Comparison of ENCODE assay signal across 8 cellular contexts in the genomic region with DNA sequence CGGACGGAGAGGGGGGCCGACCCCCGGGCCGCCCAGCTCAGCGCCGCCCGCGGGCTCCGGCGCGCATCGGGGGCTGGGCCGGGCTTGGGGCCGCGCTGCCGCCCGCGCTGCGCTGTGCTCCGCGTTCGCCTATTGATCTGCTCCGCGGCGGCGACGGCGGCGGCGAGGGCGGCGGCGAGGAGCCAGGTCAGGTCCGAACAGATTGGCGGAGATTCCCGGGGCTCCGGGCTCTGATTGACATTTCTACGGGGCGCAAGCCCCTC. TPM values are rescaled to one million over a fixed set of nuclear protein-coding genes. Genes with fewer than 3 reads are reported as not detected.
DNase-seq lines count a peak whose midpoint lies in the region; ATAC-seq and TF ChIP-seq lines count a peak whose summit lies in the region.

No MANE protein-coding gene starts in this region.

- H3K27me3 ChIP-seq in HUES64 (ENCODE audit: insufficient read depth, low read length) (peaks cover 86% of the 10 kb centered on the region), dorsolateral prefrontal cortex (peaks cover 10 to 100% (median 97%) of the 10 kb centered on the region in 45 donors), neural cell (ENCODE audit: insufficient read depth, low read depth, low read length) (peaks cover 99% of the 10 kb centered on the region)

- H3K4me3 ChIP-seq in HUES64 (ENCODE audit: low read length) (peak overlapping the region; percentile 66), dorsolateral prefrontal cortex (peak overlapping the region in 58 of 59 donors; percentile 17 to 72 (median 44)), neural cell (ENCODE audit: low read length) (peak overlapping the region; percentile 56)

- no peak overlapping the region for H2AFZ ChIP-seq in neural cell (ENCODE audit: low read depth, low read length)

- intact Hi-C loops in dorsolateral prefrontal cortex (cut with DNase I): loop anchor here in 1 of 2 donors (10.0 kb wide), 1 partner anchor 649 kb away; the partner anchor contains the start of gene IRX5

- H3K27ac ChIP-seq in HUES64 (ENCODE audit: low read depth, low read length) (no peak overlapping the region; the same call in 1 of the 2 replicates), dorsolateral prefrontal cortex (no peak overlapping the region), neural cell (ENCODE audit: low read length) (no peak overlapping the region)

- TF ChIP-seq EP300 in neural cell (conservative IDR thresholded peaks at IDR 0.05; ENCODE audit: poor library complexity, severe bottlenecking): no peak

- H3K4me1 ChIP-seq in HUES64 (ENCODE audit: insufficient read depth, low read length): peaks cover 16% of the 10 kb centered on the region; the same call in 1 of the 2 replicates

- H4K20me1 ChIP-seq in neural cell (ENCODE audit: insufficient read depth): no peaks in the 10 kb centered on the region

- H3K9ac ChIP-seq in HUES64 (ENCODE audit: low read depth, low read length) (0 out of 2 replicates have a peak overlapping the region, but pooled peaks have one; percentile 28), neural cell (ENCODE audit: low read length) (no peak overlapping the region)

- H3K4me2 ChIP-seq in neural cell (ENCODE audit: low read length): no peak overlapping the region

- no peak for ATAC-seq in HG02840 (IDR thresholded peaks at IDR 0.05; ENCODE audit: low FRiP score, unreplicated experiment)

- under 1% methylated on average over 40 of the region's 40 CpGs for WGBS in HUES64

- H3K36me3 ChIP-seq in HUES64 (ENCODE audit: insufficient read depth, low read length): no peaks in the 10 kb centered on the region
- no peaks in the 10 kb centered on the region for H3K36me3 ChIP-seq in neural cell (ENCODE audit: insufficient read depth, low read length)

- H3K9me3 ChIP-seq in HUES64 (ENCODE audit: insufficient read depth, low read depth, low read length) (no peaks in the 10 kb centered on the region), neural cell (ENCODE audit: low read length) (no peaks in the 10 kb centered on the region)

- in situ Hi-C loops in GM13977 (cut with MboI; ENCODE audit: low pct_unique_long_range_greater_than_20kb, low sequenced_read_pairs, unreplicated experiment): loop anchor here (25.0 kb wide), 2 partner anchors 651 to 724 kb away; partner anchors contain the start of gene IRX5

- no peaks in the 10 kb centered on the region for H3F3A ChIP-seq in neural cell (ENCODE audit: insufficient read depth, low read length, poor library complexity, severe bottlenecking)

- peak; percentile 88 for DNase-seq in AG08395 (ENCODE audit: low spot score)
- DNase-seq in dorsolateral prefrontal cortex: no peak
- DNase-seq in 8988T: no peak
- no peak for DNase-seq in stimulated activated CD4-positive, alpha-beta T cell treated with anti-CD3 and anti-CD28 coated beads, Interleukin-12 subunit alpha, Interleukin-12 subunit beta, amount 100 ng/mL, for 4 hours
- DNase-seq in GM13977 (ENCODE audit: low spot score): no peak

- H3K79me2 ChIP-seq in neural cell (replicated peaks; ENCODE audit: insufficient read depth, low read length): no peaks in the 10 kb centered on the region

- no peaks in the 10 kb centered on the region for H3K9me2 ChIP-seq in neural cell (ENCODE audit: insufficient read depth, low read length)

- peak; percentile 12 for TF ChIP-seq RAD21 in neural cell (conservative IDR thresholded peaks at IDR 0.05)

- TF ChIP-seq CTCF in dorsolateral prefrontal cortex (IDR thresholded peaks at IDR 0.05 in 54 of 56, conservative IDR thresholded peaks at IDR 0.05 in 2 of 56; ENCODE audit: low read depth in 1 of 56, partially characterized antibody in 56 of 56): no peak
- no peak for TF ChIP-seq CTCF in neural cell (IDR thresholded peaks at IDR 0.05; ENCODE audit: poor library complexity, severe bottlenecking)
- TF ChIP-seq CTCF in GM13977 (IDR thresholded peaks at IDR 0.05; ENCODE audit: extremely low read depth, insufficient read depth, missing control alignments): no peak

TF ChIP-seq in neural cell, 6 proteins besides CTCF, POLR2A, EP300 and RAD21:
- TF ChIP-seq EZH2 (IDR thresholded peaks at IDR 0.05; ENCODE audit: borderline replicate concordance, insufficient read depth, low read length, poor library complexity, severe bottlenecking): no peak
- no peak for TF ChIP-seq SMC3 (conservative IDR thresholded peaks at IDR 0.05; ENCODE audit: poor library complexity)
- no peak for TF ChIP-seq TAF1 (IDR thresholded peaks at IDR 0.05; ENCODE audit: low read depth)
- TF ChIP-seq POLR2AphosphoS5 (IDR thresholded peaks at IDR 0.05): no peak
- no peak for TF ChIP-seq MXI1 (conservative IDR thresholded peaks at IDR 0.05; ENCODE audit: poor library complexity, severe bottlenecking)
- TF ChIP-seq, protein P1, sequence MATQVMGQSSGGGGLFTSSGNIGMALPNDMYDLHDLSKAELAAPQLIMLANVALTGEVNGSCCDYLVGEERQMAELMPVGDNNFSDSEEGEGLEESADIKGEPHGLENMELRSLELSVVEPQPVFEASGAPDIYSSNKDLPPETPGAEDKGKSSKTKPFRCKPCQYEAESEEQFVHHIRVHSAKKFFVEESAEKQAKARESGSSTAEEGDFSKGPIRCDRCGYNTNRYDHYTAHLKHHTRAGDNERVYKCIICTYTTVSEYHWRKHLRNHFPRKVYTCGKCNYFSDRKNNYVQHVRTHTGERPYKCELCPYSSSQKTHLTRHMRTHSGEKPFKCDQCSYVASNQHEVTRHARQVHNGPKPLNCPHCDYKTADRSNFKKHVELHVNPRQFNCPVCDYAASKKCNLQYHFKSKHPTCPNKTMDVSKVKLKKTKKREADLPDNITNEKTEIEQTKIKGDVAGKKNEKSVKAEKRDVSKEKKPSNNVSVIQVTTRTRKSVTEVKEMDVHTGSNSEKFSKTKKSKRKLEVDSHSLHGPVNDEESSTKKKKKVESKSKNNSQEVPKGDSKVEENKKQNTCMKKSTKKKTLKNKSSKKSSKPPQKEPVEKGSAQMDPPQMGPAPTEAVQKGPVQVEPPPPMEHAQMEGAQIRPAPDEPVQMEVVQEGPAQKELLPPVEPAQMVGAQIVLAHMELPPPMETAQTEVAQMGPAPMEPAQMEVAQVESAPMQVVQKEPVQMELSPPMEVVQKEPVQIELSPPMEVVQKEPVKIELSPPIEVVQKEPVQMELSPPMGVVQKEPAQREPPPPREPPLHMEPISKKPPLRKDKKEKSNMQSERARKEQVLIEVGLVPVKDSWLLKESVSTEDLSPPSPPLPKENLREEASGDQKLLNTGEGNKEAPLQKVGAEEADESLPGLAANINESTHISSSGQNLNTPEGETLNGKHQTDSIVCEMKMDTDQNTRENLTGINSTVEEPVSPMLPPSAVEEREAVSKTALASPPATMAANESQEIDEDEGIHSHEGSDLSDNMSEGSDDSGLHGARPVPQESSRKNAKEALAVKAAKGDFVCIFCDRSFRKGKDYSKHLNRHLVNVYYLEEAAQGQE (IDR thresholded peaks at IDR 0.05; ENCODE audit: borderline replicate concordance): no peak

RNA-seq across cellular contexts. Expression of gene IRX3, which starts 0.6 kb away (rescaled TPM):
- 7.0 TPM for polyA plus RNA-seq in HUES64 (2013, experiment 1 of 2)
- polyA plus RNA-seq in HUES64 (2013, experiment 2 of 2): 13.9 TPM
- 1 to 10 TPM in 3 of 120 experiments, under 1 TPM in 27, not detected in 90; 0.16 to 2.1 (median 0.51) TPM for total RNA-seq in dorsolateral prefrontal cortex
- not detected in 2 replicates for polyA plus RNA-seq in neural cell
- polyA minus RNA-seq in neural cell: 0.49 TPM in 1 of 2 replicates, not detected in the other
